In the genomic region with DNA sequence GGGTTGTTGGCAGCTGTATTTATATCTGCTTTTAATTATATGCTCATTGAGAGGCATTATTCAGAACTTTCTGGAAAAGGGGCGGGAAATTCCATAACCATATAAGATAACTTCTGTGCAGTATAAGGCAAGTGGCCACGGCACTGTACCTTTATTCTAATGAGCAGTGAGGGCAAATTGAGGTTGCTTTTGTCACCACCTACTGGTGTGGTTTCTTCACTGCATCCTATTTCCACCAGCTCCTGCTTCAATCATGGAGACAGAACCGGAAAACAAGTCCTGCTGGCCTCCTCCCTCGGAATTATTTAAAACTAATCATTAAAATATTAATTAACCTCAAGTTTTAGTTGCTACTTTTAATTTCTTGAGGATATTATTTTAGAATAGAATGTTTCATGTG, we compare ENCODE assay signal across 10 cellular contexts.
DNase-seq lines count a peak whose midpoint lies in the region; ATAC-seq, FAIRE-seq and TF ChIP-seq lines count a peak whose summit lies in the region.
"Had no signal": no experiment of that assay in that cellular context is flagged by ENCODE, and none has a peak within 500 bp of the region (broad histone marks: within the 10 kb centered on the region; RNA-seq: fewer than 3 reads in every experiment).

No MANE protein-coding gene starts in this region.

- no peaks in the 10 kb centered on the region for H3K9me2 ChIP-seq in MM.1S (replicated peaks; ENCODE audit: insufficient read depth, low read length)

- no peak for DNase-seq in AG09309 (ENCODE audit: low read depth)
- DNase-seq in MM.1S, result peak; percentile 40
- DNase-seq in endothelial cell of umbilical vein (ENCODE audit: low read depth, low spot score), result peak; percentile 51
- no peak for DNase-seq in spleen
- DNase-seq in coronary artery (ENCODE audit: low spot score), result no peak
- DNase-seq in medulla oblongata (ENCODE audit: extremely low spot score), result no peak
- DNase-seq: stimulated activated naive CD4-positive, alpha-beta T cell had no signal

- H3K36me3 ChIP-seq in MM.1S (replicated peaks; ENCODE audit: insufficient read depth, low read length) (no peaks in the 10 kb centered on the region), endothelial cell of umbilical vein (ENCODE audit: control insufficient read depth in 2 of 2, extremely low read depth in 1 of 2, insufficient read depth in 2 of 2, low read length in 2 of 2) (no peaks in the 10 kb centered on the region), spleen (no peaks in the 10 kb centered on the region)

- H3K9me1 ChIP-seq in endothelial cell of umbilical vein (replicated peaks; ENCODE audit: control insufficient read depth, extremely low read depth, insufficient read depth, low read length), result no peaks in the 10 kb centered on the region

- FAIRE-seq in endothelial cell of umbilical vein (lab: Jason Lieb, UNC), result peak; percentile 57

- CTCF ChIA-PET in endothelial cell of umbilical vein (lab: Charles Lee), result interaction anchor here (0.6 to 2.9 kb wide), 15 partner anchors 9 to 1186 kb away, joined by 3 to 39 read pairs (median 4); partner anchors contain the start of gene CBLN2

- no peaks in the 10 kb centered on the region for H4K20me1 ChIP-seq in MM.1S (ENCODE audit: insufficient read depth, low read length)
- H4K20me1 ChIP-seq in endothelial cell of umbilical vein (replicated peaks; ENCODE audit: control insufficient read depth, extremely low read depth, insufficient read depth, low read length), result no peaks in the 10 kb centered on the region

- POLR2A ChIA-PET in endothelial cell of umbilical vein (lab: Charles Lee), result no interaction called here

- H3K4me2 ChIP-seq in MM.1S (ENCODE audit: low read depth, low read length) (no peak overlapping the region), endothelial cell of umbilical vein (ENCODE audit: insufficient read depth, low read length) (no peak overlapping the region)

- dilution Hi-C loops in endothelial cell of umbilical vein (cut with MboI; ENCODE audit: extremely low pct_ligation_motif_present, low sequenced_read_pairs), result no loop called here

- TF ChIP-seq POLR2A in endothelial cell of umbilical vein (IDR thresholded peaks at IDR 0.05; ENCODE audit: low read depth, low read length), result no peak
- no peak for TF ChIP-seq POLR2A in spleen (IDR thresholded peaks at IDR 0.05)
- TF ChIP-seq POLR2A in GM18505 (IDR thresholded peaks at IDR 0.05; ENCODE audit: borderline replicate concordance, extremely low read depth, insufficient read depth, insufficient read length), result no peak

- no peaks in the 10 kb centered on the region for H3K9me3 ChIP-seq in MM.1S (replicated peaks; ENCODE audit: insufficient read depth, low read length)
- no peaks in the 10 kb centered on the region for H3K9me3 ChIP-seq in endothelial cell of umbilical vein (replicated peaks; ENCODE audit: control insufficient read depth, insufficient read depth, low read length)
- H3K9me3 ChIP-seq in spleen, result peaks cover 0 to 2% (median 0%) of the 10 kb centered on the region in 8 donors

- H3K9ac ChIP-seq in MM.1S (ENCODE audit: low read length) (no peak overlapping the region), endothelial cell of umbilical vein (replicated peaks; ENCODE audit: extremely low read depth, insufficient read depth, low read length) (no peak overlapping the region)

- no peak overlapping the region for H3K4me3 ChIP-seq in AG09309 (ENCODE audit: control insufficient read depth, low read depth, low read length)
- no peak overlapping the region for H3K4me3 ChIP-seq in MM.1S (ENCODE audit: low read length)
- no peak overlapping the region for H3K4me3 ChIP-seq in endothelial cell of umbilical vein (replicated peaks in 1 of 3; ENCODE audit: insufficient read depth in 1 of 3, low read depth in 1 of 3, low read length in 3 of 3)
- no peak overlapping the region for H3K4me3 ChIP-seq in spleen
- H3K4me3 ChIP-seq in coronary artery, result no peak overlapping the region

- peak; percentile 68 for ATAC-seq in GM19463 (IDR thresholded peaks at IDR 0.05; ENCODE audit: unreplicated experiment)
- no peak for ATAC-seq in GM18505 (IDR thresholded peaks at IDR 0.05; ENCODE audit: unreplicated experiment)
- ATAC-seq: naive thymus-derived CD8-positive, alpha-beta T cell had no signal

- intact Hi-C loops in endothelial cell of umbilical vein (cut with micrococcal nuclease), result loop anchor here (1.0 to 5.0 kb wide), 5 partner anchors 386 to 1292 kb away; no protein-coding TSS in a partner anchor
- intact Hi-C loops in spleen (cut with DNase I; ENCODE audit: low total_unique reads), result no loop called here

- H3K27me3 ChIP-seq in MM.1S (replicated peaks; ENCODE audit: insufficient read depth, low read length) (no peaks in the 10 kb centered on the region), endothelial cell of umbilical vein (ENCODE audit: control insufficient read depth in 2 of 2, insufficient read depth in 2 of 2, low read length in 2 of 2) (no peaks in the 10 kb centered on the region), spleen (replicated peaks in 1 of 7) (no peaks in the 10 kb centered on the region)

- H2AFZ ChIP-seq in MM.1S (ENCODE audit: low read length), result no peak overlapping the region
- no peak overlapping the region for H2AFZ ChIP-seq in endothelial cell of umbilical vein (ENCODE audit: low read depth, low read length)

- no TSS peak for BruUV-seq in endothelial cell of umbilical vein (replicated peaks; lab: Mats Ljungman, UMichigan)

- H3K79me2 ChIP-seq in MM.1S (ENCODE audit: low read length) (no peaks in the 10 kb centered on the region), endothelial cell of umbilical vein (ENCODE audit: control insufficient read depth, insufficient read depth, low read length) (no peaks in the 10 kb centered on the region)

- H3K27ac ChIP-seq in MM.1S (ENCODE audit: low read length), result no peak overlapping the region
- H3K27ac ChIP-seq in endothelial cell of umbilical vein (ENCODE audit: insufficient read depth, low read depth, low read length), result no peak overlapping the region
- H3K27ac ChIP-seq in spleen, result no peak overlapping the region
- no peak overlapping the region for H3K27ac ChIP-seq in coronary artery

- TF ChIP-seq CTCF in AG09309 (IDR thresholded peaks at IDR 0.05; ENCODE audit: control insufficient read depth, insufficient read depth, low read depth, low read length, missing control alignments) (peak; percentile 10), MM.1S (IDR thresholded peaks at IDR 0.05; ENCODE audit: low read length) (peak; percentile 50), endothelial cell of umbilical vein (IDR thresholded peaks at IDR 0.05; ENCODE audit: extremely low read depth in 1 of 2, insufficient read depth in 1 of 2, low read depth in 1 of 2, low read length in 2 of 2) (peak; percentile 41 to 62), spleen (IDR thresholded peaks at IDR 0.05 in 8 of 11, conservative IDR thresholded peaks at IDR 0.05 in 3 of 11) (peak in 4 of 11 experiments; percentile 17 to 33 (median 28)), coronary artery (IDR thresholded peaks at IDR 0.05) (no peak)

- 58 to 68% (median 65%) methylated on average over 4 of the region's 4 CpGs for WGBS in spleen, 5 donors

- no peaks in the 10 kb centered on the region for H3F3A ChIP-seq in MM.1S (ENCODE audit: insufficient read depth, low read length)

- H3K4me1 ChIP-seq in MM.1S (ENCODE audit: low read length) (peaks cover 14% of the 10 kb centered on the region), endothelial cell of umbilical vein (ENCODE audit: control insufficient read depth, extremely low read depth, insufficient read depth, low read length) (no peaks in the 10 kb centered on the region), spleen (no peaks in the 10 kb centered on the region)

TF ChIP-seq in endothelial cell of umbilical vein, 7 proteins besides CTCF, POLR2A, EP300 and RAD21:
- TF ChIP-seq EZH2 (IDR thresholded peaks at IDR 0.05; ENCODE audit: borderline replicate concordance, low read depth, low read length, severe bottlenecking), result no peak

Comparison
In these comparisons a context has a peak if more than half of its experiments do, and no peak if none do; other contexts are left out.
1. DNase-seq: peak in MM.1S (single experiment) and endothelial cell of umbilical vein (single experiment); none in AG09309 (single experiment), spleen (single experiment), coronary artery (single experiment) and medulla oblongata (single experiment).